ENCODE assay signal across 2 cellular contexts in the genomic region with DNA sequence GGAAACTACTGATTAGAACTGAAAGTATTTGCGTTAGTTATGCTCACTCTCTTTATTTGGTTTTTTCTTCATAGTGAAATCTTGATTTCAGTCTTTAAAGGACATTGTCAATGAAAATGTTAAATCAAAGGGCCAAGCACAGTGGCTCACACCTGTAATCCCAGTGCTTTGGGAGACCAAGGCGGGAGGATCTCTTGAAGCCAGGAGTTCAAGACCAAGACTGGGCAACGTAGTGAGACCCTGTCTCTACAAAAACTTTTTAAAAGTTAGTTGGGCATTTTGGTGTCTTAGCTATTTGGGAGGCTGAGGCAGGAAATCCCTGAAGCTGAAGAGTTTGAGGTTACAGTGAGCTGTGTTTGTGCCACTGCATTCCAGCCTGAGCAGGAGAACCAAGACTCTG.
A peak's percentile ranks its signal among the peaks of the same experiment; 100 is the strongest.
TF ChIP-seq lines count a peak whose summit lies in the region.

No MANE protein-coding gene starts in this region.

TF ChIP-seq in GM12891, 5 proteins besides CTCF, POLR2A, EP300 and RAD21 (continued from another document):
- TF ChIP-seq POLR2AphosphoS5 (IDR thresholded peaks at IDR 0.05; ENCODE audit: low read depth, low read length) (no peak), PAX5 (IDR thresholded peaks at IDR 0.05; ENCODE audit: insufficient read depth, low read length, severe bottlenecking) (no peak), TAF1 (IDR thresholded peaks at IDR 0.05; ENCODE audit: low read depth, low read length) (no peak), POU2F2 (IDR thresholded peaks at IDR 0.05; ENCODE audit: low read depth, low read length) (no peak)

TF ChIP-seq in K562, 482 proteins besides CTCF, POLR2A, EP300 and RAD21 (continued from another document):
- peak; percentile 82 for TF ChIP-seq ZNF121 (CRISPR knock-in tag; conservative IDR thresholded peaks at IDR 0.05)
- no peak for TF ChIP-seq NR2C1 (IDR thresholded peaks at IDR 0.05)
- TF ChIP-seq NR2C1 (tag; IDR thresholded peaks at IDR 0.05): no peak
- TF ChIP-seq, protein P1, sequence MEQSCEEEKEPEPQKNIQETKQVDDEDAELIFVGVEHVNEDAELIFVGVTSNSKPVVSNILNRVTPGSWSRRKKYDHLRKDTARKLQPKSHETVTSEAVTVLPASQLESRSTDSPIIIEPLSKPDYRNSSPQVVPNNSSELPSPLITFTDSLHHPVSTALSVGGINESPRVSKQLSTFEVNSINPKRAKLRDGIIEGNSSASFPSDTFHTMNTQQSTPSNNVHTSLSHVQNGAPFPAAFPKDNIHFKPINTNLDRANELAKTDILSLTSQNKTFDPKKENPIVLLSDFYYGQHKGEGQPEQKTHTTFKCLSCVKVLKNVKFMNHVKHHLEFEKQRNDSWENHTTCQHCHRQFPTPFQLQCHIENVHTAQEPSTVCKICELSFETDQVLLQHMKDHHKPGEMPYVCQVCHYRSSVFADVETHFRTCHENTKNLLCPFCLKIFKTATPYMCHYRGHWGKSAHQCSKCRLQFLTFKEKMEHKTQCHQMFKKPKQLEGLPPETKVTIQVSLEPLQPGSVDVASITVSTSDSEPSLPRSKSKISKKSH (CRISPR knock-in tag; IDR thresholded peaks at IDR 0.05): no peak
- no peak for TF ChIP-seq CSDE1 (IDR thresholded peaks at IDR 0.05)
- TF ChIP-seq RBM25 (IDR thresholded peaks at IDR 0.05; ENCODE audit: low read depth, low read length, severe bottlenecking): peak; percentile 35
